8 cellular contexts compared by ENCODE assay signal in the genomic region with DNA sequence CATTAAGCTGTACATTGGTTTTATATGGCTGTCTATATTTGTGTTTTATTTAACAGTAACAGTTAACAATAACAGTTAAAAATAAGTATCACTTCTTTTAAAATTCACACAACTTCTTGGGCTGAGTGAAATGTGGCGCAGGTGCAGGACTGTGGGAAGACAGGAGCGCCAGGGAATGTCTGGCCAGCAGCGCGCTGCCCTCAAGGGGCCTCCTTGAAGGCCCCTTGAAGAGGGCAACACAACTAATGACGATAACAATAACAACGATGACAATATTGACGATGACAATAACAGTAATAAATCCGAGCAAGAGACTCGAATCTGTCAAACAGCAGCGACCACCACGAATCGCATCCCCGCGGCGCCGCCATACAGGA. TPM values are rescaled to one million over a fixed set of nuclear protein-coding genes. Genes with fewer than 3 reads are reported as not detected.
A peak's percentile ranks its signal among the peaks of the same experiment; 100 is the strongest.
DNase-seq lines count a peak whose midpoint lies in the region; ATAC-seq, FAIRE-seq and TF ChIP-seq lines count a peak whose summit lies in the region.

No MANE protein-coding gene starts in this region.

- H3K9me3 ChIP-seq in iPS DF 6.9 (ENCODE audit: control insufficient read depth, insufficient read depth, low read length): no peaks in the 10 kb centered on the region
- H3K9me3 ChIP-seq in small intestine (ENCODE audit: control insufficient read depth, low read depth): no peaks in the 10 kb centered on the region

- H3K4me1 Mint-ChIP-seq in activated naive CD8-positive, alpha-beta T cell (ENCODE audit: low read depth): peaks cover 12% of the 10 kb centered on the region

- H3K36me3 Mint-ChIP-seq in activated naive CD8-positive, alpha-beta T cell: no peaks in the 10 kb centered on the region

- H3K36me3 ChIP-seq in iPS DF 6.9 (ENCODE audit: control insufficient read depth, insufficient read depth, low read length): no peaks in the 10 kb centered on the region
- H3K36me3 ChIP-seq in small intestine (ENCODE audit: control insufficient read depth in 2 of 2, insufficient read depth in 2 of 2, low read length in 2 of 2): no peaks in the 10 kb centered on the region

- H3K4me3 ChIP-seq in HFF-Myc (replicated peaks; ENCODE audit: low read depth, low read length) (peak overlapping the region; percentile 86), iPS DF 6.9 (ENCODE audit: low read length) (peak overlapping the region; percentile 44; the same call in 1 of the 2 replicates), small intestine (ENCODE audit: low read depth in 1 of 2, low read length in 2 of 2) (peak overlapping the region; percentile 77 to 86)

- DNase-seq in HFF-Myc (ENCODE audit: extremely low read depth, low read depth) (no peak), iPS DF 6.9 (ENCODE audit: low read depth, low spot score) (no peak), small intestine (no peak), left colon (no peak)

- TF ChIP-seq CTCF in HFF-Myc (IDR thresholded peaks at IDR 0.05; ENCODE audit: low read depth, low read length, missing control alignments): no peak

- no peak overlapping the region for H3K27ac Mint-ChIP-seq in activated naive CD8-positive, alpha-beta T cell

- H3K9me3 Mint-ChIP-seq in activated naive CD8-positive, alpha-beta T cell (ENCODE audit: low read depth): peaks cover 11% of the 10 kb centered on the region

- intact Hi-C loops in left colon (cut with DNase I, micrococcal nuclease): no loop called here

- peaks cover 2% of the 10 kb centered on the region for H3K4me1 ChIP-seq in iPS DF 6.9 (ENCODE audit: control insufficient read depth, insufficient read depth, low read length)
- no peaks in the 10 kb centered on the region for H3K4me1 ChIP-seq in small intestine (ENCODE audit: control insufficient read depth in 2 of 2, insufficient read depth in 1 of 2, low read depth in 1 of 2, low read length in 1 of 2)

- no peaks in the 10 kb centered on the region for H3K27me3 ChIP-seq in iPS DF 6.9 (ENCODE audit: control insufficient read depth, insufficient read depth, low read length)
- H3K27me3 ChIP-seq in small intestine (ENCODE audit: control insufficient read depth in 2 of 2, insufficient read depth in 2 of 2, low read length in 2 of 2): no peaks in the 10 kb centered on the region

- H3K4me3 Mint-ChIP-seq in activated naive CD8-positive, alpha-beta T cell: peak overlapping the region; percentile 83

- WGBS in iPS DF 6.9 (ENCODE audit: insufficient coverage, insufficient read length): no CpG with 5 or more reads among the region's 16 CpGs
- WGBS in small intestine, 3 donors: 8 to 11% (median 8%) methylated on average over 16 of the region's 16 CpGs

- FAIRE-seq in small intestine (lab: Jason Lieb, UNC): no peak

- no peak for ATAC-seq in HG02973 (IDR thresholded peaks at IDR 0.05; ENCODE audit: unreplicated experiment)
- ATAC-seq in HG03457 (IDR thresholded peaks at IDR 0.05; ENCODE audit: unreplicated experiment): no peak
- ATAC-seq in left colon: no peak
- no peak for ATAC-seq in HG02623 (IDR thresholded peaks at IDR 0.05; ENCODE audit: unreplicated experiment)

- H3K27ac ChIP-seq in iPS DF 6.9 (ENCODE audit: low read length) (no peak overlapping the region), small intestine (ENCODE audit: low read depth in 1 of 2, low read length in 1 of 2) (peak overlapping the region in 1 of 2 donors; percentile 15)

- H3K27me3 Mint-ChIP-seq in activated naive CD8-positive, alpha-beta T cell: peaks cover 10% of the 10 kb centered on the region

RNA-seq across cellular contexts. Expression of gene PPP2R3A, which starts 0.4 kb away (rescaled TPM):
- 1 to 10 TPM; 1.0 to 4.7 (median 2.2) TPM for polyA plus RNA-seq in small intestine
- 10 to 100 TPM; 21.3 to 28.2 TPM for total RNA-seq in left colon
